ENCODE assay signal across 1 cellular context in the genomic region with DNA sequence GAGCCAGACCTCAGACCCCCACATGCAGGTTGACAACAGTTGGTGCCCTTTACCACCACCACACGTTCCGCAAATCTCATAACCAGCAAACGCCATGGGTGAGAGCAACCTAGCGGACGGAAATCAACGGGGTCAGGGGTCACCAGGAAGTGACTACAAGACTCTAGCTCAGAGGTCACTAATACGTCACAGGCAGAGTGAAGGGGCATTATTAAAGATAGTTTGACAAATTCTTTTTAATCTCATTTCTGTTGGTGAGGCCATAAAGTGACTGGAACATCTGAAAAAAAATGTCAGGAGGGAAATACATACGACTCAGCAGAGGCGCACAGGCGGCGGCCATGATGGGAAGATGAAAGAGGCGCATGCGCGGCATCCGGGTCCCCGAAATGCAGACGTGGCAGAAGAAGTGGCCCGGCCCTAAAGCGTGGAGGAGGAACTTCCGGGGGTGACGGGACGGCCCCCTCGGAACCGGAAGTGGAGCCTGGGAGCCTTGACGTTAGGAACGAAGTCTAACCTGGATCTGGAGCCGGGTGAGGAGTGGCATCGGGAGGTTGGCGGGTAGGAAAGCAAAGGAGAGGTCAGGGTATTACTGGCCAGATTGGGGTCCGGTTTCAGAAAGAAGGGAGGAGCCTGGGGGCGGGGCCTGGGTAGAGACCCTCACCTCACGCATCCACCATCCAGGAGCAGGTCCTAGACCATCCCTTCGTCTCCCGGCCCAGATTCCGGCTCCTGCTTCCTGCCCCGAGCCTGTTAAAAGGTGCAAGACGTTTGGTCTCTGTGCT.
A peak's percentile ranks its signal among the peaks of the same experiment; 100 is the strongest.
TF ChIP-seq lines count a peak whose summit lies in the region.

A gene with protein sequence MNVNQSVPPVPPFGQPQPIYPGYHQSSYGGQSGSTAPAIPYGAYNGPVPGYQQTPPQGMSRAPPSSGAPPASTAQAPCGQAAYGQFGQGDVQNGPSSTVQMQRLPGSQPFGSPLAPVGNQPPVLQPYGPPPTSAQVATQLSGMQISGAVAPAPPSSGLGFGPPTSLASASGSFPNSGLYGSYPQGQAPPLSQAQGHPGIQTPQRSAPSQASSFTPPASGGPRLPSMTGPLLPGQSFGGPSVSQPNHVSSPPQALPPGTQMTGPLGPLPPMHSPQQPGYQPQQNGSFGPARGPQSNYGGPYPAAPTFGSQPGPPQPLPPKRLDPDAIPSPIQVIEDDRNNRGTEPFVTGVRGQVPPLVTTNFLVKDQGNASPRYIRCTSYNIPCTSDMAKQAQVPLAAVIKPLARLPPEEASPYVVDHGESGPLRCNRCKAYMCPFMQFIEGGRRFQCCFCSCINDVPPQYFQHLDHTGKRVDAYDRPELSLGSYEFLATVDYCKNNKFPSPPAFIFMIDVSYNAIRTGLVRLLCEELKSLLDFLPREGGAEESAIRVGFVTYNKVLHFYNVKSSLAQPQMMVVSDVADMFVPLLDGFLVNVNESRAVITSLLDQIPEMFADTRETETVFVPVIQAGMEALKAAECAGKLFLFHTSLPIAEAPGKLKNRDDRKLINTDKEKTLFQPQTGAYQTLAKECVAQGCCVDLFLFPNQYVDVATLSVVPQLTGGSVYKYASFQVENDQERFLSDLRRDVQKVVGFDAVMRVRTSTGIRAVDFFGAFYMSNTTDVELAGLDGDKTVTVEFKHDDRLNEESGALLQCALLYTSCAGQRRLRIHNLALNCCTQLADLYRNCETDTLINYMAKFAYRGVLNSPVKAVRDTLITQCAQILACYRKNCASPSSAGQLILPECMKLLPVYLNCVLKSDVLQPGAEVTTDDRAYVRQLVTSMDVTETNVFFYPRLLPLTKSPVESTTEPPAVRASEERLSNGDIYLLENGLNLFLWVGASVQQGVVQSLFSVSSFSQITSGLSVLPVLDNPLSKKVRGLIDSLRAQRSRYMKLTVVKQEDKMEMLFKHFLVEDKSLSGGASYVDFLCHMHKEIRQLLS (plus strand): TSS at position 468 of the 785 bp plus-strand sequence. CDS start 2,461 bp downstream, outside the sequence.

TF ChIP-seq in GM12878, 131 proteins besides CTCF, POLR2A, EP300 and RAD21 (continued from another document and continues in another):
- TF ChIP-seq, protein P1, sequence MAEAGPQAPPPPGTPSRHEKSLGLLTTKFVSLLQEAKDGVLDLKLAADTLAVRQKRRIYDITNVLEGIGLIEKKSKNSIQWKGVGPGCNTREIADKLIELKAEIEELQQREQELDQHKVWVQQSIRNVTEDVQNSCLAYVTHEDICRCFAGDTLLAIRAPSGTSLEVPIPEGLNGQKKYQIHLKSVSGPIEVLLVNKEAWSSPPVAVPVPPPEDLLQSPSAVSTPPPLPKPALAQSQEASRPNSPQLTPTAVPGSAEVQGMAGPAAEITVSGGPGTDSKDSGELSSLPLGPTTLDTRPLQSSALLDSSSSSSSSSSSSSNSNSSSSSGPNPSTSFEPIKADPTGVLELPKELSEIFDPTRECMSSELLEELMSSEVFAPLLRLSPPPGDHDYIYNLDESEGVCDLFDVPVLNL (IDR thresholded peaks at IDR 0.05; ENCODE audit: low read depth, low read length) = no peak
- TF ChIP-seq RFX5 (IDR thresholded peaks at IDR 0.05; ENCODE audit: low read depth, low read length) (no peak), MYB (IDR thresholded peaks at IDR 0.05; ENCODE audit: borderline replicate concordance, low read depth, low read length) (no peak), HDAC6 (IDR thresholded peaks at IDR 0.05; ENCODE audit: unreplicated experiment) (no peak), IKZF1 (conservative IDR thresholded peaks at IDR 0.05) (peak; percentile 75), SIX5 (IDR thresholded peaks at IDR 0.05; ENCODE audit: low read depth, low read length, severe bottlenecking) (peak; percentile 42), RBBP5 (conservative IDR thresholded peaks at IDR 0.05) (no peak), ZNF687 (IDR thresholded peaks at IDR 0.05) (peak; percentile 98), CEBPB (IDR thresholded peaks at IDR 0.05; ENCODE audit: borderline replicate concordance in 1 of 2, low read depth in 2 of 2, low read length in 2 of 2) (no peak), CHD1 (IDR thresholded peaks at IDR 0.05; ENCODE audit: low read depth, low read length) (no peak), IRF3 (IDR thresholded peaks at IDR 0.05) (no peak), SIN3A (IDR thresholded peaks at IDR 0.05; ENCODE audit: low read depth, low read length) (no peak), ELK1 (IDR thresholded peaks at IDR 0.05; ENCODE audit: low read depth, low read length) (peak; percentile 81), RB1 (IDR thresholded peaks at IDR 0.05; ENCODE audit: borderline replicate concordance) (peak; percentile 31; the same call in 1 of the 2 replicates)
- TF ChIP-seq, protein P2, sequence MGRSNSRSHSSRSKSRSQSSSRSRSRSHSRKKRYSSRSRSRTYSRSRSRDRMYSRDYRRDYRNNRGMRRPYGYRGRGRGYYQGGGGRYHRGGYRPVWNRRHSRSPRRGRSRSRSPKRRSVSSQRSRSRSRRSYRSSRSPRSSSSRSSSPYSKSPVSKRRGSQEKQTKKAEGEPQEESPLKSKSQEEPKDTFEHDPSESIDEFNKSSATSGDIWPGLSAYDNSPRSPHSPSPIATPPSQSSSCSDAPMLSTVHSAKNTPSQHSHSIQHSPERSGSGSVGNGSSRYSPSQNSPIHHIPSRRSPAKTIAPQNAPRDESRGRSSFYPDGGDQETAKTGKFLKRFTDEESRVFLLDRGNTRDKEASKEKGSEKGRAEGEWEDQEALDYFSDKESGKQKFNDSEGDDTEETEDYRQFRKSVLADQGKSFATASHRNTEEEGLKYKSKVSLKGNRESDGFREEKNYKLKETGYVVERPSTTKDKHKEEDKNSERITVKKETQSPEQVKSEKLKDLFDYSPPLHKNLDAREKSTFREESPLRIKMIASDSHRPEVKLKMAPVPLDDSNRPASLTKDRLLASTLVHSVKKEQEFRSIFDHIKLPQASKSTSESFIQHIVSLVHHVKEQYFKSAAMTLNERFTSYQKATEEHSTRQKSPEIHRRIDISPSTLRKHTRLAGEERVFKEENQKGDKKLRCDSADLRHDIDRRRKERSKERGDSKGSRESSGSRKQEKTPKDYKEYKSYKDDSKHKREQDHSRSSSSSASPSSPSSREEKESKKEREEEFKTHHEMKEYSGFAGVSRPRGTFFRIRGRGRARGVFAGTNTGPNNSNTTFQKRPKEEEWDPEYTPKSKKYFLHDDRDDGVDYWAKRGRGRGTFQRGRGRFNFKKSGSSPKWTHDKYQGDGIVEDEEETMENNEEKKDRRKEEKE (IDR thresholded peaks at IDR 0.05) = no peak
- TF ChIP-seq, protein P3, sequence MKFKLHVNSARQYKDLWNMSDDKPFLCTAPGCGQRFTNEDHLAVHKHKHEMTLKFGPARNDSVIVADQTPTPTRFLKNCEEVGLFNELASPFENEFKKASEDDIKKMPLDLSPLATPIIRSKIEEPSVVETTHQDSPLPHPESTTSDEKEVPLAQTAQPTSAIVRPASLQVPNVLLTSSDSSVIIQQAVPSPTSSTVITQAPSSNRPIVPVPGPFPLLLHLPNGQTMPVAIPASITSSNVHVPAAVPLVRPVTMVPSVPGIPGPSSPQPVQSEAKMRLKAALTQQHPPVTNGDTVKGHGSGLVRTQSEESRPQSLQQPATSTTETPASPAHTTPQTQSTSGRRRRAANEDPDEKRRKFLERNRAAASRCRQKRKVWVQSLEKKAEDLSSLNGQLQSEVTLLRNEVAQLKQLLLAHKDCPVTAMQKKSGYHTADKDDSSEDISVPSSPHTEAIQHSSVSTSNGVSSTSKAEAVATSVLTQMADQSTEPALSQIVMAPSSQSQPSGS (IDR thresholded peaks at IDR 0.05; ENCODE audit: low read length) = no peak; the same call in none of the 2 replicates
- TF ChIP-seq, protein P4, sequence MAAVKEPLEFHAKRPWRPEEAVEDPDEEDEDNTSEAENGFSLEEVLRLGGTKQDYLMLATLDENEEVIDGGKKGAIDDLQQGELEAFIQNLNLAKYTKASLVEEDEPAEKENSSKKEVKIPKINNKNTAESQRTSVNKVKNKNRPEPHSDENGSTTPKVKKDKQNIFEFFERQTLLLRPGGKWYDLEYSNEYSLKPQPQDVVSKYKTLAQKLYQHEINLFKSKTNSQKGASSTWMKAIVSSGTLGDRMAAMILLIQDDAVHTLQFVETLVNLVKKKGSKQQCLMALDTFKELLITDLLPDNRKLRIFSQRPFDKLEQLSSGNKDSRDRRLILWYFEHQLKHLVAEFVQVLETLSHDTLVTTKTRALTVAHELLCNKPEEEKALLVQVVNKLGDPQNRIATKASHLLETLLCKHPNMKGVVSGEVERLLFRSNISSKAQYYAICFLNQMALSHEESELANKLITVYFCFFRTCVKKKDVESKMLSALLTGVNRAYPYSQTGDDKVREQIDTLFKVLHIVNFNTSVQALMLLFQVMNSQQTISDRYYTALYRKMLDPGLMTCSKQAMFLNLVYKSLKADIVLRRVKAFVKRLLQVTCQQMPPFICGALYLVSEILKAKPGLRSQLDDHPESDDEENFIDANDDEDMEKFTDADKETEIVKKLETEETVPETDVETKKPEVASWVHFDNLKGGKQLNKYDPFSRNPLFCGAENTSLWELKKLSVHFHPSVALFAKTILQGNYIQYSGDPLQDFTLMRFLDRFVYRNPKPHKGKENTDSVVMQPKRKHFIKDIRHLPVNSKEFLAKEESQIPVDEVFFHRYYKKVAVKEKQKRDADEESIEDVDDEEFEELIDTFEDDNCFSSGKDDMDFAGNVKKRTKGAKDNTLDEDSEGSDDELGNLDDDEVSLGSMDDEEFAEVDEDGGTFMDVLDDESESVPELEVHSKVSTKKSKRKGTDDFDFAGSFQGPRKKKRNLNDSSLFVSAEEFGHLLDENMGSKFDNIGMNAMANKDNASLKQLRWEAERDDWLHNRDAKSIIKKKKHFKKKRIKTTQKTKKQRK (IDR thresholded peaks at IDR 0.05; ENCODE audit: low read depth, low read length) = no peak
- TF ChIP-seq, protein P5, sequence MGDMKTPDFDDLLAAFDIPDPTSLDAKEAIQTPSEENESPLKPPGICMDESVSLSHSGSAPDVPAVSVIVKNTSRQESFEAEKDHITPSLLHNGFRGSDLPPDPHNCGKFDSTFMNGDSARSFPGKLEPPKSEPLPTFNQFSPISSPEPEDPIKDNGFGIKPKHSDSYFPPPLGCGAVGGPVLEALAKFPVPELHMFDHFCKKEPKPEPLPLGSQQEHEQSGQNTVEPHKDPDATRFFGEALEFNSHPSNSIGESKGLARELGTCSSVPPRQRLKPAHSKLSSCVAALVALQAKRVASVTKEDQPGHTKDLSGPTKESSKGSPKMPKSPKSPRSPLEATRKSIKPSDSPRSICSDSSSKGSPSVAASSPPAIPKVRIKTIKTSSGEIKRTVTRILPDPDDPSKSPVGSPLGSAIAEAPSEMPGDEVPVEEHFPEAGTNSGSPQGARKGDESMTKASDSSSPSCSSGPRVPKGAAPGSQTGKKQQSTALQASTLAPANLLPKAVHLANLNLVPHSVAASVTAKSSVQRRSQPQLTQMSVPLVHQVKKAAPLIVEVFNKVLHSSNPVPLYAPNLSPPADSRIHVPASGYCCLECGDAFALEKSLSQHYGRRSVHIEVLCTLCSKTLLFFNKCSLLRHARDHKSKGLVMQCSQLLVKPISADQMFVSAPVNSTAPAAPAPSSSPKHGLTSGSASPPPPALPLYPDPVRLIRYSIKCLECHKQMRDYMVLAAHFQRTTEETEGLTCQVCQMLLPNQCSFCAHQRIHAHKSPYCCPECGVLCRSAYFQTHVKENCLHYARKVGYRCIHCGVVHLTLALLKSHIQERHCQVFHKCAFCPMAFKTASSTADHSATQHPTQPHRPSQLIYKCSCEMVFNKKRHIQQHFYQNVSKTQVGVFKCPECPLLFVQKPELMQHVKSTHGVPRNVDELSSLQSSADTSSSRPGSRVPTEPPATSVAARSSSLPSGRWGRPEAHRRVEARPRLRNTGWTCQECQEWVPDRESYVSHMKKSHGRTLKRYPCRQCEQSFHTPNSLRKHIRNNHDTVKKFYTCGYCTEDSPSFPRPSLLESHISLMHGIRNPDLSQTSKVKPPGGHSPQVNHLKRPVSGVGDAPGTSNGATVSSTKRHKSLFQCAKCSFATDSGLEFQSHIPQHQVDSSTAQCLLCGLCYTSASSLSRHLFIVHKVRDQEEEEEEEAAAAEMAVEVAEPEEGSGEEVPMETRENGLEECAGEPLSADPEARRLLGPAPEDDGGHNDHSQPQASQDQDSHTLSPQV (IDR thresholded peaks at IDR 0.05) = peak; percentile 67; the same call in 1 of the 2 replicates
